Comparison of ENCODE assay signal across 11 cellular contexts in genomic region chr4:52701207-52701606, GRCh38. TPM values are rescaled to one million over a fixed set of nuclear protein-coding genes. Genes with fewer than 3 reads are reported as not detected.
DNase-seq lines count a peak whose midpoint lies in the region; ATAC-seq and TF ChIP-seq lines count a peak whose summit lies in the region.
"Had no signal": no experiment of that assay in that cellular context is flagged by ENCODE, and none has a peak within 500 bp of the region (broad histone marks: within the 10 kb centered on the region; RNA-seq: fewer than 3 reads in every experiment).

No MANE protein-coding gene starts in this region.

- H3K9me3 Mint-ChIP-seq in stimulated activated naive B cell treated with anti-CD40 and anti-IgM and Interleukin-4, amounts not matched to agents 10 μg/mL and 1 μg/mL and 100 μg/mL, for 72 hours, result no peaks in the 10 kb centered on the region
- H3K9me3 Mint-ChIP-seq in nephron progenitor cell (no peaks in the 10 kb centered on the region), GM23338 (no peaks in the 10 kb centered on the region)

- H3K4me2 ChIP-seq in GM23338, result no peak overlapping the region

- H3K36me3 Mint-ChIP-seq in stimulated activated naive B cell treated with anti-CD40 and anti-IgM and Interleukin-4, amounts not matched to agents 10 μg/mL and 1 μg/mL and 100 μg/mL, for 72 hours, result no peaks in the 10 kb centered on the region
- H3K36me3 Mint-ChIP-seq in nephron progenitor cell (ENCODE audit: low read depth), result no peaks in the 10 kb centered on the region
- no peaks in the 10 kb centered on the region for H3K36me3 Mint-ChIP-seq in GM23338 (ENCODE audit: low read depth)

- WGBS in lower leg skin, 2 donors, result 88 to 91% methylated on average over 3 of the region's 3 CpGs

- H3K27me3 Mint-ChIP-seq in stimulated activated naive B cell treated with anti-CD40 and anti-IgM and Interleukin-4, amounts not matched to agents 10 μg/mL and 1 μg/mL and 100 μg/mL, for 72 hours, result no peaks in the 10 kb centered on the region
- H3K27me3 Mint-ChIP-seq in nephron progenitor cell (ENCODE audit: low read depth, poor library complexity) (peaks cover 9% of the 10 kb centered on the region), GM23338 (ENCODE audit: insufficient read depth, low read depth, poor library complexity) (no peaks in the 10 kb centered on the region)

- no peaks in the 10 kb centered on the region for H4K20me1 ChIP-seq in GM23338 (replicated peaks; ENCODE audit: insufficient read depth)

- no peak overlapping the region for H3K27ac ChIP-seq in GM23338 (ENCODE audit: low read depth)

- DNase-seq in stimulated activated naive B cell treated with anti-CD40 and anti-IgM and Interleukin-4, amounts not matched to agents 10 μg/mL and 1 μg/mL and 100 μg/mL, for 72 hours, result no peak
- DNase-seq in nephron progenitor cell (no peak), lower leg skin (ENCODE audit: low spot score in 2 of 2) (no peak), GM23338 (ENCODE audit: low spot score) (no peak)
- DNase-seq: KBM-7, mucosa of descending colon, NCI-H510A had no signal

- no peak for TF ChIP-seq POLR2A in lower leg skin (IDR thresholded peaks at IDR 0.05)

- no peaks in the 10 kb centered on the region; the same call in 1 of the 2 replicates for H3K9me2 ChIP-seq in GM23338 (ENCODE audit: insufficient read depth)

- H3F3A ChIP-seq in GM23338 (replicated peaks; ENCODE audit: low read depth), result no peaks in the 10 kb centered on the region

- H3K27ac Mint-ChIP-seq in stimulated activated naive B cell treated with anti-CD40 and anti-IgM and Interleukin-4, amounts not matched to agents 10 μg/mL and 1 μg/mL and 100 μg/mL, for 72 hours, result no peak overlapping the region
- H3K27ac Mint-ChIP-seq in nephron progenitor cell (no peak overlapping the region), GM23338 (no peak overlapping the region)

- TF ChIP-seq CTCF in nephron progenitor cell (IDR thresholded peaks at IDR 0.05) (no peak), lower leg skin (IDR thresholded peaks at IDR 0.05) (no peak), GM23338 (conservative IDR thresholded peaks at IDR 0.05; ENCODE audit: low read depth in 2 of 2) (no peak)

- intact Hi-C loops in lower leg skin (cut with DNase I; ENCODE audit: low total_unique reads), result no loop called here

- H2AFZ ChIP-seq in GM23338, result no peak overlapping the region

- H3K4me3 Mint-ChIP-seq in stimulated activated naive B cell treated with anti-CD40 and anti-IgM and Interleukin-4, amounts not matched to agents 10 μg/mL and 1 μg/mL and 100 μg/mL, for 72 hours, result no peak overlapping the region
- H3K4me3 Mint-ChIP-seq in nephron progenitor cell (no peak overlapping the region), GM23338 (no peak overlapping the region)

- H3K4me1 Mint-ChIP-seq in stimulated activated naive B cell treated with anti-CD40 and anti-IgM and Interleukin-4, amounts not matched to agents 10 μg/mL and 1 μg/mL and 100 μg/mL, for 72 hours, result peaks cover 3 to 8% of the 10 kb centered on the region in 2 donors
- H3K4me1 Mint-ChIP-seq in nephron progenitor cell (no peaks in the 10 kb centered on the region), GM23338 (peaks cover 5% of the 10 kb centered on the region; the same call in 2 of the 3 replicates)

- ATAC-seq in GM19043 (IDR thresholded peaks at IDR 0.05; ENCODE audit: low read depth, unreplicated experiment), result peak; percentile 96
- ATAC-seq in HG02571 (IDR thresholded peaks at IDR 0.05; ENCODE audit: unreplicated experiment), result peak; percentile 90
- peak; percentile 89 for ATAC-seq in HG03280 (IDR thresholded peaks at IDR 0.05; ENCODE audit: unreplicated experiment)
- ATAC-seq in stimulated activated naive B cell treated with anti-CD40 and anti-IgM and Interleukin-4, amounts not matched to agents 10 μg/mL and 1 μg/mL and 100 μg/mL, for 72 hours (replicated peaks), result peak; percentile 93 to 97
- no peak for ATAC-seq in GM23338
- ATAC-seq: mucosa of descending colon had no signal

- H3K4me3 ChIP-seq in lower leg skin (ENCODE audit: low read depth, poor library complexity, severe bottlenecking) (no peak overlapping the region), GM23338 (no peak overlapping the region)
- H3K4me3 ChIP-seq: mucosa of descending colon had no signal

- no peaks in the 10 kb centered on the region for H3K36me3 ChIP-seq in GM23338 (ENCODE audit: insufficient read depth)

- H3K79me2 ChIP-seq in GM23338 (replicated peaks; ENCODE audit: insufficient read depth), result no peaks in the 10 kb centered on the region

- no peaks in the 10 kb centered on the region for H3K27me3 ChIP-seq in GM23338 (ENCODE audit: insufficient read depth)

- peaks cover 11% of the 10 kb centered on the region; the same call in 1 of the 2 replicates for H3K4me1 ChIP-seq in GM23338 (ENCODE audit: insufficient read depth)

TF ChIP-seq in GM23338, 12 proteins besides CTCF, POLR2A, EP300 and RAD21:
- no peak for TF ChIP-seq NANOG (IDR thresholded peaks at IDR 0.05; ENCODE audit: borderline replicate concordance)
- TF ChIP-seq CREB1 (CRISPR knock-in tag; IDR thresholded peaks at IDR 0.05; ENCODE audit: low read depth), result no peak
- TF ChIP-seq ZNF114 (CRISPR knock-in tag; IDR thresholded peaks at IDR 0.05), result no peak

RNA-seq across cellular contexts. Expression of gene USP46, which starts 42.1 kb away (rescaled TPM):
- total RNA-seq in lower leg skin, result 10 to 100 TPM in 3 of 4 donors, 1 to 10 TPM in 1; 7.5 to 16.7 (median 12.5) TPM
- 40.5 and 41.1 TPM in 2 replicates for total RNA-seq in GM23338 (2014; rRNA removed; shearing (Covaris generic))
- 58.4 and 59.4 TPM in 2 replicates for polyA plus RNA-seq in GM23338 (2016; fragmentation: Nextera tagmentation; extraction: Ambion mirVana)

RNA-seq across cellular contexts. Expression of gene ERVMER34-1, which starts 50.0 kb away (rescaled TPM):
- total RNA-seq in lower leg skin, result 1 to 10 TPM in 1 of 4 donors, under 1 TPM in 2, not detected in 1; 0.08 to 1.3 (median 0.94) TPM
- 30.9 and 34.1 TPM in 2 replicates for total RNA-seq in GM23338 (2014; rRNA removed; shearing (Covaris generic))
- polyA plus RNA-seq in GM23338 (2016; fragmentation: Nextera tagmentation; extraction: Ambion mirVana), result 14.5 and 15.9 TPM in 2 replicates
- total RNA-seq: T-helper 1 cell treated with Interleukin-12 subunit alpha and Interleukin-12 subunit beta and Interleukin-4 antibody, amounts not matched to agents 30 ng/mL and 1 ng/mL, for 36 hours had no signal

Comparison
In these comparisons a context has a peak if more than half of its experiments do, and no peak if none do; other contexts are left out.
1. RNA of gene ERVMER34-1, which starts 50.0 kb away (total RNA-seq): 30.9 to 34.1 TPM in GM23338; 0.08 to 1.3 TPM in lower leg skin; every median in the first group is over 10 times any median in the second.